Comparison of ENCODE assay signal across 8 cellular contexts in the genomic region with DNA sequence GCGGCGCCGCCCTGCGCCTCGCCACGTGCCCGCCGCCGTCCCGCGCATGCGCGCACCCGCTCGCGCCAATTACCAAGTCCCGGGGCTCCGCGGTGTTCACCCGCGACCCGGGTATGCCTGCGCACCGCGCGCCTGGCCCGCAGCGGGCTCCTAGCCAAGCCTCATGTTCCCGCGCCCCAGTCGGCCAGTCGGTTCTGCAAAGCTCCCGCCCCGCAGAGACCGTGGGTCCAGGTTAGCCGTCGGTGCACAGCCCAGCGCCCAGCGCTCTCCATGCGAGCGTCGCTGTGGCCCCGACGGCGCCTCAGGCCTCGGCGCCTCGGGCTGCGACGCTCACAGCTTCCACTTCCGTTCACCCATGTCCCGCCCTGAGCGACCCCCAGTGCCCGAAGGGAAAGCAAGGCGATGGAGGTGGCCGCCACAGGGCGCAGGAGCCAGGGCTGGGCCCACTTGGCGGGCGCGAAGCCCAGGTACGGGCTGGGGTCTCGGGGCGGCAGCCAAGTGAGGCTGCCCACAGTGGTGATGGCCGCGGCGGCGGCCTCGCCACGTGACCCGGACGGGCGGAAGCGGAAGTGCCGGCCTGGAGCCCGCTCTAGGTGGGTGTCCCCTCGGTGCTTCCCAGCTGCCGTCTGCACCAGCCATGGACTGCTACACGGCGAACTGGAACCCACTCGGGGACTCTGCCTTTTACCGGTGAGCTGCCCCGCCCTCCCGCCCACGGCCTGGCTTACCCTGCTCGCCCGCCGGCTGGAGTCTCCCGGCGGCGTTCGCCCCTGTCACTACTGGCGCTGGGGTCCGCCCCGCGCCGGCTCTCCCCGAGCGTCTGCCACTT. TPM values are rescaled to one million over a fixed set of nuclear protein-coding genes. Genes with fewer than 3 reads are reported as not detected.
DNase-seq lines count a peak whose midpoint lies in the region; ATAC-seq, FAIRE-seq and TF ChIP-seq lines count a peak whose summit lies in the region.

A gene with protein sequence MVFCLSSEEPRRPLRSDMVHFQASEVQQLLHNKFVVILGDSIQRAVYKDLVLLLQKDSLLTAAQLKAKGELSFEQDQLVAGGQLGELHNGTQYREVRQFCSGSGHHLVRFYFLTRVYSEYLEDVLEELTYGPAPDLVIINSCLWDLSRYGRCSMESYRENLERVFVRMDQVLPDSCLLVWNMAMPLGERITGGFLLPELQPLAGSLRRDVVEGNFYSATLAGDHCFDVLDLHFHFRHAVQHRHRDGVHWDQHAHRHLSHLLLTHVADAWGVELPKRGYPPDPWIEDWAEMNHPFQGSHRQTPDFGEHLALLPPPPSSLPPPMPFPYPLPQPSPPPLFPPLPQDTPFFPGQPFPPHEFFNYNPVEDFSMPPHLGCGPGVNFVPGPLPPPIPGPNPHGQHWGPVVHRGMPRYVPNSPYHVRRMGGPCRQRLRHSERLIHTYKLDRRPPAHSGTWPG (minus strand): TSS at position 518 of the 829 bp plus-strand sequence. CDS start 743 bp downstream, outside the sequence.
Gene VPS16 (plus strand): TSS at position 608 of the 829 bp plus-strand sequence. CDS start 30 bp downstream, at position 638.

- H3K9me3 ChIP-seq in psoas muscle = no peaks in the 10 kb centered on the region

- peaks cover 9% of the 10 kb centered on the region for H3K4me1 ChIP-seq in psoas muscle

- H3K27ac ChIP-seq in psoas muscle = peak within 1 kb of the TSS; percentile 91

- 0 to 2% (median 2%) methylated on average over 68 to 98 of the region's 98 CpGs for WGBS in psoas muscle, 3 donors

- ATAC-seq in HG02623 (IDR thresholded peaks at IDR 0.05; ENCODE audit: unreplicated experiment) = peak; percentile 89
- ATAC-seq in left ventricle myocardium superior = peak; percentile 99
- peak; percentile 99 for ATAC-seq in psoas muscle

- no peaks in the 10 kb centered on the region for H3K27me3 ChIP-seq in psoas muscle (ENCODE audit: insufficient read depth in 3 of 3, low read length in 2 of 3)

- peak; percentile 40 for FAIRE-seq in urothelium cell line (lab: Jason Lieb, UNC)

- intact Hi-C loops in T-helper 1 cell treated with Interleukin-12 subunit alpha and Interleukin-12 subunit beta and Interleukin-4 antibody, amounts not matched to agents 30 ng/mL and 1 ng/mL, for 36 hours (cut with micrococcal nuclease) = loop anchor here (1.0 to 10.0 kb wide), 7 partner anchors 8 to 736 kb away; partner anchors contain the start of genes IDH3B, NOP56, PTPRA and STK35
- intact Hi-C loops in left ventricle myocardium superior (cut with micrococcal nuclease) = no loop called here
- intact Hi-C loops in psoas muscle (cut with DNase I) = no loop called here

- H3K4me3 ChIP-seq in GM12865 (ENCODE audit: low read depth, low read length) (peak within 1 kb of the TSS; percentile 99), psoas muscle (peak within 1 kb of the TSS; percentile 88)

- no peak for TF ChIP-seq CTCF in GM12865 (IDR thresholded peaks at IDR 0.05; ENCODE audit: insufficient read depth, low read depth, low read length, missing control alignments)
- no peak for TF ChIP-seq CTCF in psoas muscle (IDR thresholded peaks at IDR 0.05)

- H3K36me3 ChIP-seq in psoas muscle (ENCODE audit: insufficient read depth in 1 of 2, low read depth in 1 of 2) = peaks cover 0 to 24% of the 10 kb centered on the region in 2 donors

- peak; percentile 93 for DNase-seq in GM12865 (ENCODE audit: low read depth)
- peak; percentile 82 for DNase-seq in NCI-H1105 (lab: John Stamatoyannopoulos, UW)
- DNase-seq in amniotic epithelial cell (ENCODE audit: low read depth) = peak; percentile 83
- peak; percentile 93 for DNase-seq in left ventricle myocardium superior
- DNase-seq in psoas muscle = peak; percentile 90 to 95
- peak; percentile 97 for DNase-seq in urothelium cell line (ENCODE audit: low spot score)

RNA-seq across cellular contexts. Expression of the first gene that starts in this region (rescaled TPM):
- total RNA-seq in T-helper 1 cell treated with Interleukin-12 subunit alpha and Interleukin-12 subunit beta and Interleukin-4 antibody, amounts not matched to agents 30 ng/mL and 1 ng/mL, for 36 hours = 23.0 TPM in 2 replicates
- total RNA-seq in left ventricle myocardium superior (10.2 TPM), psoas muscle (10 to 100 TPM in 1 of 4 donors, 1 to 10 TPM in 3; 4.8 to 11.5 (median 8.0) TPM)
- polyA plus RNA-seq in psoas muscle = 1 to 10 TPM; 4.2 to 6.5 (median 5.7) TPM

RNA-seq across cellular contexts. Expression of gene VPS16, which starts in this region (rescaled TPM):
- 61.1 and 63.6 TPM in 2 replicates for total RNA-seq in T-helper 1 cell treated with Interleukin-12 subunit alpha and Interleukin-12 subunit beta and Interleukin-4 antibody, amounts not matched to agents 30 ng/mL and 1 ng/mL, for 36 hours
- total RNA-seq in left ventricle myocardium superior (15.8 TPM), psoas muscle (10 to 100 TPM; 19.2 to 25.5 (median 23.7) TPM)
- 10 to 100 TPM; 17.1 to 20.2 (median 18.1) TPM for polyA plus RNA-seq in psoas muscle

Comparison
In these comparisons a context has a peak if more than half of its experiments do, and no peak if none do; other contexts are left out.
1. Peak in every context shown above with its lines: DNase-seq, ATAC-seq, H3K4me3 ChIP-seq and H3K27ac ChIP-seq.